In the genomic region with DNA sequence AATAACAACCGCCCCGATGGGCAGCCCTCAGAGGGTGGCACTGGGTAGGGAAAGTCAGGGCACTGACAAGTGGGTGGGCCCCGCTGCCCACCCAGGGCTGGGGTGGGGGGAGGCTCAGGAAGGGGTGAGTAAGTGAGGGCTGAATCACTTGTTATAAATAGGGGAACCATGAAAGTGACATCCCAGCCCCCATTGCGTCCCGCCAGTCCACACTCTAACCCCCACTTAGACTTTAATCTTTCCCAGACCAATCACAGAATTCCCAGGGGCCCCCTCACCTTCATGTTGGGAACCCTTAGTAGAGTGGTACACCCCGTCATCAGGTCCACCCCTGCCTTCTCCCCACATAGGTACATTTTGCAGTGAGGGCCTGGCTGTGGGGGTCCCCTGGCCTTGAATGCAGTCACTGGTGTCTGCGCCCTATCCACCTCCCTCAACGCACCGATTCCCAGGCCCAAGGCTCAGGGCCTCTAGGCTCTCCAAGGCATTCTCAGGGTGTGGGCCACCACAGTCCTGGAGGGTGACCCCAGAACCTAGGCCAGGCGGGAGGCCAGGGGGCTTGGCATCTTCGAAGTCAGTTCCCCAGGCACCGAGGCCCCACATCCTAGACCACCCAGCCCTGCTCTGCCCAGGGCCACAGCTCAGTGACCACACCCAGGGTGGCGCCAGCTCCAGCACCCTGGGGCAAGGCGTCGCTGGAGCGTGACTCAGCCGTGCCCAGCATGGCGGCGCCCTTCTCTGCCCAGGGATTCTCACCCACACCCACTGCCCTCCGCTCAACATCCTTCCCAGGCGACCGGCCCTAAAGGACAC, we compare ENCODE assay signal across 8 cellular contexts. TPM values are rescaled to one million over a fixed set of nuclear protein-coding genes. Genes with fewer than 3 reads are reported as not detected.
A peak's percentile ranks its signal among the peaks of the same experiment; 100 is the strongest.
DNase-seq lines count a peak whose midpoint lies in the region; ATAC-seq, FAIRE-seq and TF ChIP-seq lines count a peak whose summit lies in the region.

No MANE protein-coding gene starts in this region.

- H3K4me3 ChIP-seq in K562 = peak overlapping the region; percentile 72

- H3K27ac ChIP-seq in RWPE1 (peak overlapping the region; percentile 100), K562 (ENCODE audit: extremely low read depth, low read depth, low read length) (peak overlapping the region; percentile 97), substantia nigra (ENCODE audit: low read depth, low read length, poor library complexity, severe bottlenecking) (peak overlapping the region; percentile 79)

- TF ChIP-seq EP300 in K562 (IDR thresholded peaks at IDR 0.05; ENCODE audit: low read length) = no peak

- peaks cover 37 to 89% of the 10 kb centered on the region in 2 experiments for H3K4me1 ChIP-seq in K562 (replicated peaks in 1 of 2; ENCODE audit: control insufficient read depth in 2 of 2, insufficient read depth in 2 of 2, low read length in 2 of 2)

- H3K4me2 ChIP-seq in K562 (ENCODE audit: insufficient read depth, low read length) = peak overlapping the region; percentile 92

- intact Hi-C loops in K562 (cut with micrococcal nuclease) = no loop called here

- 24% methylated on average over 20 of the region's 22 CpGs for WGBS in K562 (ENCODE audit: insufficient coverage, low coverage, missing lambda C conversion rate)

- in situ Hi-C loops in K562 (cut with MboI) = loop anchor here (10.0 kb wide), 1 partner anchor 565 kb away; no protein-coding TSS in a partner anchor

- TF ChIP-seq RAD21 in K562 (CRISPR knock-in tag; conservative IDR thresholded peaks at IDR 0.05 in 1 of 2, IDR thresholded peaks at IDR 0.05 in 1 of 2) = no peak

- H3K9ac ChIP-seq in K562 (ENCODE audit: insufficient read depth in 1 of 2, low read depth in 2 of 2, low read length in 2 of 2) = peak overlapping the region; percentile 91 to 98

- BruUV-seq in K562 (replicated peaks; lab: Mats Ljungman, UMichigan) = no TSS peak

- DNase-seq in H4 (ENCODE audit: low spot score) (peak; percentile 80), RWPE1 (ENCODE audit: low spot score) (peak; percentile 71), K562 (ENCODE audit: extremely low read depth in 1 of 4, low spot score in 3 of 4) (no peak), kidney tubule cell (ENCODE audit: low spot score) (peak; percentile 86), substantia nigra (lab: John Stamatoyannopoulos, UW) (peak in 2 of 49 donors; percentile 41 to 67)

- H3K9me1 ChIP-seq in K562 (ENCODE audit: control insufficient read depth, insufficient read depth, low read length) = no peaks in the 10 kb centered on the region

- ATAC-seq in K562 = no peak
- ATAC-seq in HG03095 (IDR thresholded peaks at IDR 0.05; ENCODE audit: unreplicated experiment) = no peak
- no peak for ATAC-seq in GM18502 (IDR thresholded peaks at IDR 0.05; ENCODE audit: poor library complexity, unreplicated experiment)
- no peak for ATAC-seq in GM19455 (IDR thresholded peaks at IDR 0.05; ENCODE audit: unreplicated experiment)

- peaks cover 23% of the 10 kb centered on the region; the same call in 2 of the 3 replicates for H3K36me3 ChIP-seq in K562 (ENCODE audit: control insufficient read depth, insufficient read depth, low read length)

- no peak for TF ChIP-seq CTCF in RWPE1 (conservative IDR thresholded peaks at IDR 0.05; ENCODE audit: low read depth)
- TF ChIP-seq CTCF in K562 (IDR thresholded peaks at IDR 0.05 in 2 of 3, conservative IDR thresholded peaks at IDR 0.05 in 1 of 3; ENCODE audit: insufficient read depth in 2 of 3, low read depth in 1 of 3, low read length in 3 of 3) = no peak

- no peak for TF ChIP-seq POLR2A in K562 (conservative IDR thresholded peaks at IDR 0.05)

- H3K27me3 ChIP-seq in K562 (ENCODE audit: control insufficient read depth in 2 of 2, insufficient read depth in 2 of 2, low read length in 2 of 2) = no peaks in the 10 kb centered on the region

- CTCF ChIA-PET in RWPE1 (lab: Yijun Ruan, JAX) (interaction anchor here (0.9 kb wide), 2 partner anchors 22 kb away, joined by 5 read pairs; no protein-coding TSS in a partner anchor), K562 (lab: Yijun Ruan, JAX; ENCODE audit: low intra/inter-chr PET ratio) (no interaction called here)

- no peaks in the 10 kb centered on the region for H3K9me3 ChIP-seq in K562 (replicated peaks; ENCODE audit: control insufficient read depth, insufficient read depth, low read depth, low read length)

- peaks cover 70% of the 10 kb centered on the region for H3K79me2 ChIP-seq in K562 (ENCODE audit: control insufficient read depth, insufficient read depth, low read length)

- POLR2A ChIA-PET in RWPE1 (lab: Yijun Ruan, JAX; ENCODE audit: low non-redundant PET) = interaction anchor here (0.7 kb wide), 3 partner anchors 23 to 242 kb away, joined by 3 to 4 read pairs (median 3); no protein-coding TSS in a partner anchor
- POLR2A ChIA-PET in K562 (lab: Yijun Ruan, JAX) = interaction anchor here (0.6 to 1.5 kb wide), 10 partner anchors 7 to 202 kb away, joined by 3 to 5 read pairs (median 3); a partner anchor contains a TSS

- H4K20me1 ChIP-seq in K562 (replicated peaks; ENCODE audit: control insufficient read depth, insufficient read depth, low read length) = 0 out of 2 replicates have a peak, but pooled peaks cover 3% of the 10 kb centered on the region

- FAIRE-seq in K562 (lab: Jason Lieb, UNC) = peak; percentile 26

- H2AFZ ChIP-seq in K562 (ENCODE audit: low read depth, low read length) = no peak overlapping the region

TF ChIP-seq in K562, 482 proteins besides CTCF, POLR2A, EP300 and RAD21 (continues in another document):
- no peak for TF ChIP-seq ZNF431 (CRISPR knock-in tag; IDR thresholded peaks at IDR 0.05)
- no peak for TF ChIP-seq RBBP5 (IDR thresholded peaks at IDR 0.05; ENCODE audit: borderline replicate concordance, insufficient read depth, low read length, poor library complexity, severe bottlenecking)
- 0 out of 2 replicates have a peak, but pooled peaks have one; percentile 32 for TF ChIP-seq RBM14 (IDR thresholded peaks at IDR 0.05; ENCODE audit: borderline replicate concordance, insufficient read depth, low read depth, low read length)
- TF ChIP-seq ZNF174 (CRISPR knock-in tag; IDR thresholded peaks at IDR 0.05) = no peak
- no peak for TF ChIP-seq ZNF707 (CRISPR knock-in tag; conservative IDR thresholded peaks at IDR 0.05)
- TF ChIP-seq HDAC1 (IDR thresholded peaks at IDR 0.05) = peak in 1 of 2 experiments; percentile 32; a peak in 1 of 4 replicates
- TF ChIP-seq NONO (IDR thresholded peaks at IDR 0.05; ENCODE audit: low read depth in 2 of 2, low read length in 1 of 2) = 0 out of 4 replicates have a peak, but pooled peaks of 1 of the 2 experiments have one; percentile 36
- no peak for TF ChIP-seq NFRKB (IDR thresholded peaks at IDR 0.05; ENCODE audit: low read depth)
- TF ChIP-seq MCM2 (IDR thresholded peaks at IDR 0.05; ENCODE audit: low read depth) = no peak
- no peak for TF ChIP-seq NR2C1 (IDR thresholded peaks at IDR 0.05)
- TF ChIP-seq NR2C1 (tag; IDR thresholded peaks at IDR 0.05) = 0 out of 2 replicates have a peak, but pooled peaks have one; percentile 17
- TF ChIP-seq SUPT5H (IDR thresholded peaks at IDR 0.05) = 0 out of 2 replicates have a peak, but pooled peaks have one; percentile 27

RNA-seq across cellular contexts. Expression of gene NANOS3, which starts 36.8 kb away (rescaled TPM):
- total RNA-seq in H4 (2014; rRNA removed; shearing (Covaris generic)) = not detected in 2 replicates
- total RNA-seq in K562 (2011; cell fraction: chromatin; rRNA removed; ENCODE audit: low replicate concordance) = not detected in 2 replicates
- total RNA-seq in K562 (2011; cell fraction: nucleolus; rRNA removed) = not detected in 2 replicates
- not detected in 2 replicates for total RNA-seq in K562 (2011; cell fraction: nucleoplasm; rRNA removed)
- total RNA-seq in K562 (2014; rRNA removed) (not detected in 2 replicates), K562 (2014; rRNA removed; fragmentation: Illumina TruSeq; extraction: Trizol) (not detected in 2 replicates), K562 (2015; rRNA removed; fragmentation: Illumina TruSeq; extraction: Trizol) (not detected in 2 replicates), K562 (2021) (not detected in 2 replicates)
- polyA plus RNA-seq in K562 (2011; rRNA removed) (not detected in 2 replicates), K562 (2014; fragmentation: Illumina TruSeq; extraction: Trizol) (not detected in 2 replicates), K562 (2014; fragmentation: Nextera tagmentation; extraction: Ambion mirVana) (not detected), K562 (2014; rRNA removed) (not detected in 2 replicates)
- not detected in 2 replicates for polyA plus RNA-seq in K562 (2011; cell fraction: cytosol; rRNA removed)
- not detected in 2 replicates for polyA plus RNA-seq in K562 (2011; cell fraction: nucleus; rRNA removed)
- not detected in 2 replicates for polyA plus RNA-seq in K562 (2012)
- not detected in 2 replicates for polyA minus RNA-seq in K562 (2011; rRNA and poly(A)+ RNA removed)
- not detected in 2 replicates for polyA minus RNA-seq in K562 (2011; cell fraction: cytosol; rRNA and poly(A)+ RNA removed)
- polyA minus RNA-seq in K562 (2011; cell fraction: nucleus; rRNA and poly(A)+ RNA removed) = not detected in 2 replicates

RNA-seq across cellular contexts. Expression of gene ZSWIM4, which starts 44.9 kb away (rescaled TPM):
- total RNA-seq in H4 (2014; rRNA removed; shearing (Covaris generic)) = 1.3 and 5.7 TPM in 2 replicates
- 1.5 and 4.2 TPM in 2 replicates for total RNA-seq in K562 (2011; cell fraction: chromatin; rRNA removed; ENCODE audit: low replicate concordance)
- total RNA-seq in K562 (2011; cell fraction: nucleolus; rRNA removed) = 3.5 and 3.7 TPM in 2 replicates
- 1.9 and 2.8 TPM in 2 replicates for total RNA-seq in K562 (2011; cell fraction: nucleoplasm; rRNA removed)
- 1.0 and 1.3 TPM in 2 replicates for total RNA-seq in K562 (2014; rRNA removed)
- 0.22 and 0.25 TPM in 2 replicates for total RNA-seq in K562 (2014; rRNA removed; fragmentation: Illumina TruSeq; extraction: Trizol)
- total RNA-seq in K562 (2015; rRNA removed; fragmentation: Illumina TruSeq; extraction: Trizol) = 0.25 and 0.57 TPM in 2 replicates
- total RNA-seq in K562 (2021) = 3.5 and 3.7 TPM in 2 replicates
- 0.67 and 1.0 TPM in 2 replicates for polyA plus RNA-seq in K562 (2011; rRNA removed)
- 0.81 and 2.0 TPM in 2 replicates for polyA plus RNA-seq in K562 (2011; cell fraction: cytosol; rRNA removed)
- 1.5 and 4.5 TPM in 2 replicates for polyA plus RNA-seq in K562 (2011; cell fraction: nucleus; rRNA removed)
- 1.3 and 3.5 TPM in 2 replicates for polyA plus RNA-seq in K562 (2012)
- polyA plus RNA-seq in K562 (2014; fragmentation: Illumina TruSeq; extraction: Trizol) = 0.79 and 1.7 TPM in 2 replicates
- polyA plus RNA-seq in K562 (2014; fragmentation: Nextera tagmentation; extraction: Ambion mirVana) = not detected
- 1.1 and 2.1 TPM in 2 replicates for polyA plus RNA-seq in K562 (2014; rRNA removed)
- 0.54 and 0.98 TPM in 2 replicates for polyA minus RNA-seq in K562 (2011; rRNA and poly(A)+ RNA removed)
- polyA minus RNA-seq in K562 (2011; cell fraction: cytosol; rRNA and poly(A)+ RNA removed) = 3.0 and 5.0 TPM in 2 replicates
- polyA minus RNA-seq in K562 (2011; cell fraction: nucleus; rRNA and poly(A)+ RNA removed) = 1.5 and 1.7 TPM in 2 replicates

Comparison
In these comparisons a context has a peak if more than half of its experiments do, and no peak if none do; other contexts are left out.
1. DNase-seq: peak in H4 (single experiment), RWPE1 (single experiment) and kidney tubule cell (single experiment); none in K562 (0 of 4).
2. Peak in every context shown above with its lines, with median percentiles within 50 percentile points of each other: H3K27ac ChIP-seq.